8 cellular contexts compared by ENCODE assay signal in the genomic region with DNA sequence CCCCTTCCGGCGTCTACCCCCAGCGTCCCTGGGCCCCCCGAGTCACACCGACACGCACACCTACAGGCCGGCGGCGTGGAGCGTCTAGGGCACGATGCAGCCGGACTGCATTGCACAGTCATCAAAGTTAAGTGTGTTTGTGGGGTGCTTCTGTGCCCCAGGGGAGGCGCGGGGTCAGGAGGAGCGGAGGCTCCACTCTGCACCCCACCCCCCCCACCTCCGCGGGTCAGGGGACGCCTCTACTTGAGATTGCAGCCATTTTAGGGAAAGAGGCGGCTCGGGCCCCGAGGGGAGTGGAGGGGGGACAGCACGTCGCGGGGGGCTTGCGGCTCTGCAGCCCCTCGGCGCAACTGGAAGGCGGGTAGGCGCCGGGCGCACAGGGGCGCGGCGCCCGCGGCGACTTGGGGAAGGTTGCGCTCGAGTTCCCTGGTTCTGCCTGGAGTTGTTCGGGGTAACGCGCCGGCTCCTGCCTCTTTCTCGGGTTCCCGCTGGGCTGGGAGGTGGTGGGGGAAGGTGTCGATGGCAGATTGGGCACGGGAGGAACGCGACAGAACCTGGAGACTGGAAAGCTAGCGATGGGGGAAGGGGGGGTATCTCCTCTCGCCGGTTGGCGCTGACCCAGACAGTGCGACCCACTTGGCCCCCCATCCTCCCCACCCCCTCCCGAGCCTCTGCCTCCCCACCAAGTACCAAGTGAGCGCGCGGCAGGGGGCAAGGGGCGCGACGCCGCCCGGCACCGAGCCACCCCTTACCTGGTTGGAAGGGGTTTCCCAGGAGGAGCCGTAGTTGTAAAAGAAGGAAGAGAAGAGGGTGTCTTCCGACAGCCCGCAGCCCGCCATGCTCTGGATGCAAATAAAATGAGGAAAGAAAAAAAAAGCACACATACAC.
A peak's percentile ranks its signal among the peaks of the same experiment; 100 is the strongest.
DNase-seq lines count a peak whose midpoint lies in the region; ATAC-seq and TF ChIP-seq lines count a peak whose summit lies in the region.

No MANE protein-coding gene starts in this region.

- no peaks in the 10 kb centered on the region for H3K9me3 Mint-ChIP-seq in T-helper 2 cell treated with Interferon-gamma antibody and Interleukin-4, amounts not matched to agents 5 μg/mL and 100 μg/mL, for 36 hours
- no peaks in the 10 kb centered on the region for H3K9me3 Mint-ChIP-seq in endothelial cell (ENCODE audit: unreplicated experiment)
- H3K9me3 Mint-ChIP-seq in natural killer cell = no peaks in the 10 kb centered on the region

- peaks cover 32% of the 10 kb centered on the region for H3K4me1 Mint-ChIP-seq in T-helper 2 cell treated with Interferon-gamma antibody and Interleukin-4, amounts not matched to agents 5 μg/mL and 100 μg/mL, for 36 hours (ENCODE audit: low read depth)
- H3K4me1 Mint-ChIP-seq in endothelial cell (ENCODE audit: unreplicated experiment) (peaks cover 24% of the 10 kb centered on the region), natural killer cell (peaks cover 37 to 39% of the 10 kb centered on the region in 2 donors)

- H3K4me3 Mint-ChIP-seq in T-helper 2 cell treated with Interferon-gamma antibody and Interleukin-4, amounts not matched to agents 5 μg/mL and 100 μg/mL, for 36 hours = peak overlapping the region; percentile 95
- H3K4me3 Mint-ChIP-seq in endothelial cell (ENCODE audit: unreplicated experiment) = peak overlapping the region; percentile 94
- peak overlapping the region; percentile 93 for H3K4me3 Mint-ChIP-seq in natural killer cell

- intact Hi-C loops in natural killer cell (cut with micrococcal nuclease) = loop anchor here (5.0 kb wide), 1 partner anchor 110 kb away; a partner anchor contains a TSS

- DNase-seq in NCI-H2171 treated with DMSO at 0.1 percent for 48 hours (lab: John Stamatoyannopoulos, UW) = peak; percentile 1
- no peak for DNase-seq in NCI-H2171 (lab: John Stamatoyannopoulos, UW)
- peak; percentile 4 for DNase-seq in T-helper 2 cell treated with Interferon-gamma antibody and Interleukin-4, amounts not matched to agents 5 μg/mL and 100 μg/mL, for 36 hours (ENCODE audit: low spot score)
- peak; percentile 16 for DNase-seq in endothelial cell (ENCODE audit: low spot score)
- no peak for DNase-seq in natural killer cell
- DNase-seq in LoVo (ENCODE audit: low spot score) = no peak
- no peak for DNase-seq in NCI-H187 (lab: John Stamatoyannopoulos, UW)

- ATAC-seq in natural killer cell = no peak
- no peak for ATAC-seq in HG03135 (IDR thresholded peaks at IDR 0.05; ENCODE audit: unreplicated experiment)

- H3K27me3 Mint-ChIP-seq in T-helper 2 cell treated with Interferon-gamma antibody and Interleukin-4, amounts not matched to agents 5 μg/mL and 100 μg/mL, for 36 hours (ENCODE audit: low read depth) = peaks cover 78% of the 10 kb centered on the region
- peaks cover 14% of the 10 kb centered on the region for H3K27me3 Mint-ChIP-seq in endothelial cell (ENCODE audit: unreplicated experiment)
- peaks cover 57% of the 10 kb centered on the region in 2 donors for H3K27me3 Mint-ChIP-seq in natural killer cell (ENCODE audit: low read depth in 2 of 2)

- H3K36me3 Mint-ChIP-seq in T-helper 2 cell treated with Interferon-gamma antibody and Interleukin-4, amounts not matched to agents 5 μg/mL and 100 μg/mL, for 36 hours (ENCODE audit: low read depth) = peaks cover 2% of the 10 kb centered on the region
- H3K36me3 Mint-ChIP-seq in endothelial cell (ENCODE audit: low read depth, unreplicated experiment) = peaks cover 4% of the 10 kb centered on the region
- no peaks in the 10 kb centered on the region for H3K36me3 Mint-ChIP-seq in natural killer cell

- peak overlapping the region; percentile 24 for H3K27ac Mint-ChIP-seq in T-helper 2 cell treated with Interferon-gamma antibody and Interleukin-4, amounts not matched to agents 5 μg/mL and 100 μg/mL, for 36 hours
- H3K27ac Mint-ChIP-seq in endothelial cell (ENCODE audit: unreplicated experiment) (no peak overlapping the region), natural killer cell (peak overlapping the region; percentile 70 to 82)

- no peak for TF ChIP-seq CTCF in endothelial cell (IDR thresholded peaks at IDR 0.05; ENCODE audit: unreplicated experiment)
- no peak for TF ChIP-seq CTCF in natural killer cell (IDR thresholded peaks at IDR 0.05)

Comparison
In these comparisons a context has a peak if more than half of its experiments do, and no peak if none do; other contexts are left out.
1. DNase-seq: peak in NCI-H2171 treated with DMSO at 0.1 percent for 48 hours (single experiment), T-helper 2 cell treated with Interferon-gamma antibody and Interleukin-4, amounts not matched to agents 5 μg/mL and 100 μg/mL, for 36 hours (single experiment) and endothelial cell (single experiment); none in NCI-H2171 (single experiment), natural killer cell (single experiment), LoVo (single experiment) and NCI-H187 (0 of 2).
2. Peak in every context shown above with its lines, with median percentiles within 50 percentile points of each other: H3K4me3 Mint-ChIP-seq.